In the genomic region with DNA sequence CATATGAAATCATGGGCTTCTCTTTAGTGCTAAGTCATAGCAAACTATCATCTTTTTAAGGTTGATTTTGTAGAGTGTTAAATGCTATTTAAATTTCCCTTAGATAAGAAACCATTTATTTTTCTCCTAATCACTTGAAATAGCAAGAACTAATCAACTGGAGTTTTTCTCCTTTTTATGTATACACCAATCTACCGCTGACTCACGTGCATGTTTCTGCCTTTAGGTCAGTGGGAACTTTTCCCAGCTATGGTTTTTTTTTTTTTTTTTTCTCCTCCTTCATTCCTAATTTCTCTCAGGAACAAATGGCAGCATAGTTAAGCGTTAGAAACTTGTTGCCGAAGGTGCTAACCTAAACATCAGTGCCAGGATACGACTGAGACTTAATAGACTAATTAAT, we compare ENCODE assay signal across 20 cellular contexts.
DNase-seq lines count a peak whose midpoint lies in the region; ATAC-seq and TF ChIP-seq lines count a peak whose summit lies in the region.
"Had no signal": no experiment of that assay in that cellular context is flagged by ENCODE, and none has a peak within 500 bp of the region (broad histone marks: within the 10 kb centered on the region; RNA-seq: fewer than 3 reads in every experiment).

No MANE protein-coding gene starts in this region.

- no peaks in the 10 kb centered on the region for H4K20me1 ChIP-seq in fibroblast of lung (ENCODE audit: control insufficient read depth, extremely low read depth, insufficient read depth, low read length)

- peak; percentile 15 for DNase-seq in H4 (ENCODE audit: low spot score)
- peak; percentile 46 to 73 for DNase-seq in fibroblast of lung (ENCODE audit: low read depth in 2 of 2)
- no peak for DNase-seq in thoracic aorta (ENCODE audit: low spot score)
- no peak for DNase-seq in body of pancreas
- no peak for DNase-seq in effector CD4-positive, alpha-beta T cell
- DNase-seq in globus pallidus (ENCODE audit: low spot score) = no peak
- DNase-seq: activated CD4-positive, alpha-beta T cell treated with anti-CD3 and anti-CD28 coated beads for 1 hour; activated naive CD8-positive, alpha-beta T cell treated with anti-CD3 and anti-CD28 coated beads, Interleukin-2, amount 10 ng/mL, durations not matched to agents 7 days and 5 days; cerebellar nuclear complex; endodermal cell; left ventricle myocardium superior; NCI-H1436; NCI-H2171 treated with DMSO at 0.1 percent for 48 hours; NCI-H748 treated with DMSO at 0.1 percent for 48 hours; stimulated activated naive CD4-positive, alpha-beta T cell treated with Interleukin-2 at 50 U/mL for 16 hours; T-helper 9 cell had no signal

- H3K4me3 ChIP-seq in WI38 (ENCODE audit: low read depth, low read length) (peak overlapping the region; percentile 31; the same call in 1 of the 2 replicates), fibroblast of lung (replicated peaks in 1 of 4; ENCODE audit: control extremely low read depth in 1 of 4, insufficient read depth in 1 of 4, low read depth in 3 of 4, low read length in 4 of 4) (no peak overlapping the region), thoracic aorta (peak overlapping the region; percentile 56), body of pancreas (no peak overlapping the region)
- H3K4me3 ChIP-seq: GM12878 had no signal

- H3K9me3 ChIP-seq in fibroblast of lung (ENCODE audit: control insufficient read depth, insufficient read depth, low read depth, low read length) = no peaks in the 10 kb centered on the region
- H3K9me3 ChIP-seq in thoracic aorta = no peaks in the 10 kb centered on the region
- no peaks in the 10 kb centered on the region for H3K9me3 ChIP-seq in body of pancreas
- H3K9me3 ChIP-seq: neutrophil had no signal

- no peaks in the 10 kb centered on the region for H3K27me3 ChIP-seq in fibroblast of lung (ENCODE audit: control insufficient read depth, insufficient read depth, low read length)
- no peaks in the 10 kb centered on the region for H3K27me3 ChIP-seq in thoracic aorta (replicated peaks; ENCODE audit: insufficient read depth)
- H3K27me3 ChIP-seq in body of pancreas = no peaks in the 10 kb centered on the region
- H3K27me3 ChIP-seq: neutrophil had no signal

- H3K79me2 ChIP-seq in fibroblast of lung (ENCODE audit: control insufficient read depth, insufficient read depth, low read length) = no peaks in the 10 kb centered on the region

- TF ChIP-seq POLR2A in body of pancreas (IDR thresholded peaks at IDR 0.05) = no peak

- 66 to 74% methylated on average over 5 of the region's 5 CpGs for WGBS in body of pancreas, 2 donors

- intact Hi-C loops in body of pancreas (cut with DNase I) = no loop called here

- H3K36me3 ChIP-seq in fibroblast of lung (ENCODE audit: control insufficient read depth, insufficient read depth, low read length) (no peaks in the 10 kb centered on the region), thoracic aorta (no peaks in the 10 kb centered on the region), body of pancreas (replicated peaks in 1 of 2; ENCODE audit: insufficient read depth in 1 of 2, low read depth in 2 of 2) (no peaks in the 10 kb centered on the region)
- H3K36me3 ChIP-seq: neutrophil had no signal

- H3K4me1 ChIP-seq in fibroblast of lung (ENCODE audit: control insufficient read depth, extremely low read depth, insufficient read depth, low read length) (peaks cover 3% of the 10 kb centered on the region), thoracic aorta (ENCODE audit: control insufficient read depth in 1 of 2, low read depth in 2 of 2) (peaks cover 0 to 27% of the 10 kb centered on the region in 2 donors), body of pancreas (no peaks in the 10 kb centered on the region)

- TF ChIP-seq CTCF in WI38 (IDR thresholded peaks at IDR 0.05; ENCODE audit: low read depth, low read length) (no peak), fibroblast of lung (conservative IDR thresholded peaks at IDR 0.05 in 1 of 2, IDR thresholded peaks at IDR 0.05 in 1 of 2; ENCODE audit: low read depth in 1 of 2, low read length in 2 of 2) (no peak), thoracic aorta (IDR thresholded peaks at IDR 0.05) (no peak), body of pancreas (IDR thresholded peaks at IDR 0.05) (no peak)

- H3K9ac ChIP-seq in fibroblast of lung (ENCODE audit: insufficient read depth, low read length) = no peak overlapping the region

- H3K27ac ChIP-seq in fibroblast of lung (ENCODE audit: insufficient read depth, low read length) (no peak overlapping the region), thoracic aorta (no peak overlapping the region), body of pancreas (no peak overlapping the region)
- H3K27ac ChIP-seq: neutrophil had no signal

- H3K4me2 ChIP-seq in fibroblast of lung (ENCODE audit: extremely low read depth, insufficient read depth, low read length) = no peak overlapping the region

- no peak overlapping the region for H2AFZ ChIP-seq in fibroblast of lung (ENCODE audit: low read length)

- no peak for ATAC-seq in thoracic aorta (ENCODE audit: insufficient number of reproducible peaks, low FRiP score, low read depth)
- ATAC-seq in body of pancreas = no peak
- ATAC-seq: activated T-helper 17 cell treated with anti-CD3 and anti-CD28 coated beads, Interleukin-2, amount 50 U/mL, for 72 hours; GM12878; left ventricle myocardium superior had no signal

Comparison
In these comparisons a context has a peak if more than half of its experiments do, and no peak if none do; other contexts are left out.
1. DNase-seq: peak in H4 (single experiment) and fibroblast of lung (2 of 2); none in thoracic aorta (single experiment), body of pancreas (0 of 4), effector CD4-positive, alpha-beta T cell (single experiment) and globus pallidus (single experiment).
2. H3K4me3 ChIP-seq: peak in WI38 (single experiment) and thoracic aorta (single experiment); none in fibroblast of lung (0 of 4) and body of pancreas (0 of 2).